23 cellular contexts compared by ENCODE assay signal in genomic region chr11:67027483-67027930, GRCh38. TPM values are rescaled to one million over a fixed set of nuclear protein-coding genes. Genes with fewer than 3 reads are reported as not detected.
DNase-seq lines count a peak whose midpoint lies in the region; ATAC-seq, FAIRE-seq and TF ChIP-seq lines count a peak whose summit lies in the region.
"Had no signal": no experiment of that assay in that cellular context is flagged by ENCODE, and none has a peak within 500 bp of the region (broad histone marks: within the 10 kb centered on the region; RNA-seq: fewer than 3 reads in every experiment).

No MANE protein-coding gene starts in this region.

- no peak for TF ChIP-seq RAD21 in H1 (IDR thresholded peaks at IDR 0.05 in 1 of 2, conservative IDR thresholded peaks at IDR 0.05 in 1 of 2; ENCODE audit: low read depth in 2 of 2, low read length in 2 of 2)

- H2BK5ac ChIP-seq in H1 (ENCODE audit: low read depth, low read length): no peak overlapping the region

- no peak overlapping the region for H3K9ac ChIP-seq in H1 (replicated peaks in 1 of 4; ENCODE audit: extremely low read depth in 1 of 4, low read depth in 3 of 4, low read length in 3 of 4)

- H3K4me1 ChIP-seq in H1 (replicated peaks in 1 of 4; ENCODE audit: control insufficient read depth in 3 of 4, insufficient read depth in 4 of 4, low read length in 3 of 4) (peaks cover 2 to 16% (median 7%) of the 10 kb centered on the region in 4 experiments), right cardiac atrium (ENCODE audit: control insufficient read depth, insufficient read depth, low read length) (no peaks in the 10 kb centered on the region), uterus (peaks cover 0 to 6% of the 10 kb centered on the region in 2 donors)

- no peak overlapping the region for H2BK15ac ChIP-seq in H1 (ENCODE audit: low read length)

- no peak overlapping the region for H3K23ac ChIP-seq in H1 (ENCODE audit: insufficient read length)

- peaks cover 0 to 5% of the 10 kb centered on the region in 2 experiments for H4K20me1 ChIP-seq in H1 (replicated peaks in 1 of 2; ENCODE audit: control insufficient read depth in 1 of 2, insufficient read depth in 2 of 2, low read length in 2 of 2)

- DNase-seq in NAMALWA (ENCODE audit: low spot score): peak; percentile 33
- DNase-seq in H1 (ENCODE audit: low read depth in 1 of 2, low spot score in 2 of 2): no peak
- DNase-seq in stimulated activated naive CD4-positive, alpha-beta T cell treated with Interleukin-2 at 50 U/mL for 16 hours (lab: John Stamatoyannopoulos, UW): no peak
- DNase-seq in right cardiac atrium: no peak
- DNase-seq in uterus: no peak
- DNase-seq: activated CD4-positive, alpha-beta T cell treated with anti-CD3 and anti-CD28 coated beads, Interleukin-2, amount 50 U/mL, for 48 hours; activated T-cell treated with anti-CD3 and anti-CD28 coated beads, Interleukin-2, amount 50 U/mL, for 72 hours; Caco-2; GDM1; lower lobe of right lung; NCI-H1930; NCI-H774; sigmoid colon; stimulated activated CD4-positive, alpha-beta T cell treated with anti-CD3 and anti-CD28 coated beads, Interleukin-4, amount 100 ng/mL, for 24 hours had no signal

- no peak overlapping the region for H3K18ac ChIP-seq in H1 (ENCODE audit: extremely low read depth, low read length)

- H3K36me3 ChIP-seq in H1 (ENCODE audit: control insufficient read depth in 2 of 4, insufficient read depth in 4 of 4, low read length in 3 of 4) (no peaks in the 10 kb centered on the region), uterus (no peaks in the 10 kb centered on the region)
- H3K36me3 ChIP-seq: lower lobe of right lung, sigmoid colon, tibial nerve had no signal

- H3K4me2 ChIP-seq in H1 (ENCODE audit: insufficient read depth in 1 of 2, low read depth in 2 of 2, low read length in 2 of 2): no peak overlapping the region

- no peak overlapping the region for H3K14ac ChIP-seq in H1 (ENCODE audit: insufficient read length)

- H2AFZ ChIP-seq in H1 (ENCODE audit: low read length): no peak overlapping the region

- H4K8ac ChIP-seq in H1 (ENCODE audit: extremely low read depth, insufficient read depth, low read length): no peak overlapping the region; the same call in 1 of the 2 replicates

- POLR2A ChIA-PET in H1 (lab: Charles Lee; ENCODE audit: partially characterized antibody): interaction anchor here (1.0 kb wide), 1 partner anchor 170 kb away, joined by 3 read pairs; no protein-coding TSS in a partner anchor

- 93% methylated on average over 10 of the region's 12 CpGs; no CpG with 5 or more reads in 1 of the 2 experiments for WGBS in H1 (ENCODE audit: extremely low coverage in 1 of 2, insufficient coverage in 1 of 2, insufficient read length in 1 of 2, insufficient replicate concordance in 2 of 2, low coverage in 1 of 2, low lambda C conversion rate in 2 of 2, missing lambda C conversion rate in 1 of 2), 2 experiments
- WGBS in right cardiac atrium: 82% methylated on average over 12 of the region's 12 CpGs

- no peak overlapping the region for H3K4ac ChIP-seq in H1 (replicated peaks; ENCODE audit: insufficient read length, low read depth, low read length)

- no peak for TF ChIP-seq EP300 in H1 (IDR thresholded peaks at IDR 0.05; ENCODE audit: borderline replicate concordance in 1 of 2, low read depth in 2 of 2, low read length in 2 of 2)

- CTCF ChIA-PET in H1 (lab: Charles Lee; ENCODE audit: partially characterized antibody): interaction anchor here (0.8 to 4.2 kb wide), 9 partner anchors 13 to 197 kb away, joined by 3 to 19 read pairs (median 5); no protein-coding TSS in a partner anchor

- peak; percentile 14 for ATAC-seq in GM19452 (IDR thresholded peaks at IDR 0.05; ENCODE audit: unreplicated experiment)
- no peak for ATAC-seq in SK-N-SH treated with all-trans-retinoic acid at 6 μM for 48 hours
- ATAC-seq in right cardiac atrium: no peak
- ATAC-seq: activated T-cell treated with anti-CD3 and anti-CD28 coated beads, Interleukin-2, amount 50 U/mL, for 72 hours; HCT116; lower lobe of right lung; Right ventricle myocardium inferior had no signal

- H4K91ac ChIP-seq in H1 (replicated peaks; ENCODE audit: insufficient read length, low read length): no peak overlapping the region

- TF ChIP-seq POLR2A in H1 (IDR thresholded peaks at IDR 0.05; ENCODE audit: control extremely low read depth in 1 of 2, low read depth in 2 of 2, low read length in 2 of 2) (no peak), uterus (IDR thresholded peaks at IDR 0.05) (no peak)

- peak overlapping the region; percentile 36 for H3K27ac ChIP-seq in C4-2B
- no peak overlapping the region for H3K27ac ChIP-seq in H1 (ENCODE audit: low read depth, low read length)
- H3K27ac ChIP-seq in right cardiac atrium (ENCODE audit: low read length): no peak overlapping the region
- H3K27ac ChIP-seq in uterus: no peak overlapping the region
- H3K27ac ChIP-seq: HL-60, lower lobe of right lung, sigmoid colon, tibial nerve had no signal

- H3K56ac ChIP-seq in H1 (replicated peaks; ENCODE audit: insufficient read length, low read depth, low read length): no peak overlapping the region

- H3K23me2 ChIP-seq in H1 (ENCODE audit: low read depth, low read length): peaks cover 7% of the 10 kb centered on the region

- no peaks in the 10 kb centered on the region for H3K9me3 ChIP-seq in H1 (ENCODE audit: insufficient read depth in 2 of 2, low read depth in 1 of 2, low read length in 1 of 2)
- H3K9me3 ChIP-seq in right cardiac atrium (ENCODE audit: control insufficient read depth, low read length): no peaks in the 10 kb centered on the region
- no peaks in the 10 kb centered on the region for H3K9me3 ChIP-seq in uterus
- H3K9me3 ChIP-seq: Caco-2, lower lobe of right lung, sigmoid colon, tibial nerve had no signal

- no peak overlapping the region for H2BK120ac ChIP-seq in H1 (replicated peaks; ENCODE audit: low read depth, low read length)

- peaks cover 19 to 31% (median 23%) of the 10 kb centered on the region in 4 experiments for H3K27me3 ChIP-seq in H1 (replicated peaks in 1 of 4; ENCODE audit: control insufficient read depth in 3 of 4, extremely low read depth in 1 of 4, insufficient read depth in 3 of 4, low read length in 3 of 4)
- H3K27me3 ChIP-seq in right cardiac atrium (ENCODE audit: control insufficient read depth, insufficient read depth): no peaks in the 10 kb centered on the region
- H3K27me3 ChIP-seq in uterus: no peaks in the 10 kb centered on the region

- H4K5ac ChIP-seq in H1 (ENCODE audit: insufficient read length, low read depth, low read length): no peak overlapping the region

- TF ChIP-seq CTCF in C4-2B (conservative IDR thresholded peaks at IDR 0.05) (no peak), H1 (IDR thresholded peaks at IDR 0.05; ENCODE audit: control extremely low read depth in 1 of 3, insufficient read depth in 1 of 3, low read depth in 1 of 3, low read length in 3 of 3) (no peak), uterus (IDR thresholded peaks at IDR 0.05) (no peak)

- H3K79me1 ChIP-seq in H1 (ENCODE audit: low read depth, low read length): no peaks in the 10 kb centered on the region; the same call in 1 of the 2 replicates

- H2BK12ac ChIP-seq in H1 (ENCODE audit: low read depth, low read length): peak overlapping the region; percentile 60; the same call in 1 of the 2 replicates

- no peak for FAIRE-seq in H1 (lab: Jason Lieb, UNC)

- H2BK20ac ChIP-seq in H1 (ENCODE audit: low read length): no peak overlapping the region

- intact Hi-C loops in right cardiac atrium (cut with DNase I) (no loop called here), uterus (cut with DNase I; ENCODE audit: low total_unique reads) (no loop called here)

- H3K4me3 ChIP-seq in H1 (ENCODE audit: extremely low read depth in 1 of 4, insufficient read depth in 2 of 4, low read depth in 3 of 4, low read length in 4 of 4) (no peak overlapping the region), right cardiac atrium (ENCODE audit: low read length) (no peak overlapping the region), uterus (no peak overlapping the region)
- H3K4me3 ChIP-seq: lower lobe of right lung, sigmoid colon, tibial nerve had no signal

- peak overlapping the region; percentile 47; the same call in 1 of the 2 replicates for H2AK5ac ChIP-seq in H1 (ENCODE audit: low read depth, low read length)

- H3K79me2 ChIP-seq in H1 (ENCODE audit: control insufficient read depth in 1 of 2, insufficient read depth in 2 of 2, low read length in 2 of 2): no peaks in the 10 kb centered on the region

RNA-seq across cellular contexts. Expression of gene SYT12, which starts 4.6 kb away (rescaled TPM):
- total RNA-seq in H1 (2021; fragmentation: NEBNext Ultra II Directional; extraction: Animal tissue kit (Norgen Biotek cat#: 25700)): 2.8 and 3.3 TPM in 2 replicates
- polyA plus RNA-seq in H1 (2011; rRNA removed): 1.4 and 1.9 TPM in 2 replicates
- 2.3 TPM for polyA plus RNA-seq in H1 (2011; cell fraction: cytosol; rRNA removed)
- 3.6 TPM for polyA plus RNA-seq in H1 (2011; cell fraction: nucleus; rRNA removed)
- 1.5 to 3.5 TPM (median 2.3 TPM) in 4 replicates for polyA plus RNA-seq in H1 (2012, experiment 1 of 2)
- polyA plus RNA-seq in H1 (2012, experiment 2 of 2): 1.3 TPM
- polyA plus RNA-seq in H1 (2013, experiment 1 of 2): 1.9 TPM
- polyA plus RNA-seq in H1 (2013, experiment 2 of 2): 1.7 TPM
- polyA minus RNA-seq in H1 (2011; rRNA and poly(A)+ RNA removed): 1.7 and 2.9 TPM in 2 replicates
- 2.6 TPM for polyA minus RNA-seq in H1 (2011; cell fraction: cytosol; rRNA and poly(A)+ RNA removed)
- polyA minus RNA-seq in H1 (2011; cell fraction: nucleus; rRNA and poly(A)+ RNA removed): 3.4 TPM
- total RNA-seq in right cardiac atrium: 1 to 10 TPM in 1 of 4 donors, under 1 TPM in 3; 0.11 to 1.4 (median 0.24) TPM
- polyA plus RNA-seq in right cardiac atrium: 0.18 TPM
- under 1 TPM in 2 of 4 donors, not detected in 2; 0.55 to 0.61 TPM for total RNA-seq in uterus
- total RNA-seq: activated T-cell treated with anti-CD3 and anti-CD28 coated beads, Interleukin-2, amount 50 U/mL, for 72 hours; LHCN-M2; lower lobe of right lung; sigmoid colon had no signal

RNA-seq across cellular contexts. Expression of gene RHOD, which starts 29.1 kb away (rescaled TPM):
- 10.5 and 12.1 TPM in 2 replicates for total RNA-seq in H1 (2021; fragmentation: NEBNext Ultra II Directional; extraction: Animal tissue kit (Norgen Biotek cat#: 25700))
- polyA plus RNA-seq in H1 (2011; rRNA removed) (17.6 and 23.7 TPM in 2 replicates), right cardiac atrium (65.2 TPM)
- polyA plus RNA-seq in H1 (2011; cell fraction: cytosol; rRNA removed): 19.2 TPM
- 14.9 TPM for polyA plus RNA-seq in H1 (2011; cell fraction: nucleus; rRNA removed)
- 5.0 to 14.1 TPM (median 11.5 TPM) in 4 replicates for polyA plus RNA-seq in H1 (2012, experiment 1 of 2)
- 9.3 TPM for polyA plus RNA-seq in H1 (2012, experiment 2 of 2)
- 9.9 TPM for polyA plus RNA-seq in H1 (2013, experiment 1 of 2)
- 10.5 TPM for polyA plus RNA-seq in H1 (2013, experiment 2 of 2)
- 3.1 and 3.4 TPM in 2 replicates for polyA minus RNA-seq in H1 (2011; rRNA and poly(A)+ RNA removed)
- polyA minus RNA-seq in H1 (2011; cell fraction: cytosol; rRNA and poly(A)+ RNA removed): 5.1 TPM
- polyA minus RNA-seq in H1 (2011; cell fraction: nucleus; rRNA and poly(A)+ RNA removed): 3.1 TPM
- total RNA-seq in right cardiac atrium (10 to 100 TPM; 34.2 to 51.0 (median 44.5) TPM), uterus (10 to 100 TPM in 2 of 4 donors, 1 to 10 TPM in 2; 9.4 to 23.6 (median 10.4) TPM)

RNA-seq across cellular contexts. Expression of gene C11orf86, which starts 52.4 kb away (rescaled TPM):
- 0.91 and 1.2 TPM in 2 replicates for total RNA-seq in H1 (2021; fragmentation: NEBNext Ultra II Directional; extraction: Animal tissue kit (Norgen Biotek cat#: 25700))
- polyA plus RNA-seq in H1 (2011; rRNA removed) (0.97 and 1.6 TPM in 2 replicates), right cardiac atrium (not detected)
- polyA plus RNA-seq in H1 (2011; cell fraction: cytosol; rRNA removed): 0.79 TPM
- 1.2 TPM for polyA plus RNA-seq in H1 (2011; cell fraction: nucleus; rRNA removed)
- polyA plus RNA-seq in H1 (2012, experiment 1 of 2): 0.30 to 0.62 TPM (median 0.58 TPM) in 4 replicates
- polyA plus RNA-seq in H1 (2012, experiment 2 of 2): 0.77 TPM
- polyA plus RNA-seq in H1 (2013, experiment 1 of 2): 0.28 TPM
- polyA plus RNA-seq in H1 (2013, experiment 2 of 2): 0.22 TPM
- polyA minus RNA-seq in H1 (2011; rRNA and poly(A)+ RNA removed): 0.39 and 0.44 TPM in 2 replicates
- polyA minus RNA-seq in H1 (2011; cell fraction: cytosol; rRNA and poly(A)+ RNA removed): not detected
- 0.90 TPM for polyA minus RNA-seq in H1 (2011; cell fraction: nucleus; rRNA and poly(A)+ RNA removed)
- total RNA-seq in right cardiac atrium (not detected), uterus (not detected)
- total RNA-seq: activated T-cell treated with anti-CD3 and anti-CD28 coated beads, Interleukin-2, amount 50 U/mL, for 72 hours; Caco-2; fibroblast of villous mesenchyme; LHCN-M2; lower lobe of right lung; Right ventricle myocardium inferior; sigmoid colon; tibial nerve had no signal
